In genomic region chr11:130002846-130003716, GRCh38 we compare ENCODE assay signal across 1 cellular context.
A peak's percentile ranks its signal among the peaks of the same experiment; 100 is the strongest.
TF ChIP-seq lines count a peak whose summit lies in the region.

No MANE protein-coding gene starts in this region.

TF ChIP-seq in HepG2, 621 proteins besides CTCF, POLR2A, EP300 and RAD21 (continued from another document and continues in another):
- TF ChIP-seq KDM5B (CRISPR knock-in tag; IDR thresholded peaks at IDR 0.05; ENCODE audit: borderline replicate concordance) (peak; percentile 91), HOXA9 (CRISPR knock-in tag; IDR thresholded peaks at IDR 0.05; ENCODE audit: borderline replicate concordance) (peak; percentile 72; the same call in 1 of the 2 replicates), ZFX (CRISPR knock-in tag; IDR thresholded peaks at IDR 0.05; ENCODE audit: low read depth) (peak; percentile 80), TCF12 (IDR thresholded peaks at IDR 0.05) (no peak), TCF12 (CRISPR knock-in tag; IDR thresholded peaks at IDR 0.05) (peak; percentile 78), TERF1 (CRISPR knock-in tag; IDR thresholded peaks at IDR 0.05) (no peak), MXD3 (CRISPR knock-in tag; IDR thresholded peaks at IDR 0.05) (peak; percentile 76; the same call in 1 of the 2 replicates), NFIC (IDR thresholded peaks at IDR 0.05; ENCODE audit: low read length) (peak; percentile 18; the same call in 1 of the 2 replicates), ZNF24 (IDR thresholded peaks at IDR 0.05) (no peak), ZBTB42 (CRISPR knock-in tag; IDR thresholded peaks at IDR 0.05) (peak; percentile 30; the same call in 1 of the 2 replicates), NFATC3 (CRISPR knock-in tag; IDR thresholded peaks at IDR 0.05) (no peak), ZNF451 (CRISPR knock-in tag; IDR thresholded peaks at IDR 0.05) (peak; percentile 83), MEIS2 (CRISPR knock-in tag; IDR thresholded peaks at IDR 0.05) (peak; percentile 65; the same call in 1 of the 2 replicates), RELA (CRISPR knock-in tag; IDR thresholded peaks at IDR 0.05) (peak; percentile 30; the same call in 1 of the 2 replicates), ZNF143 (CRISPR knock-in tag; IDR thresholded peaks at IDR 0.05) (0 out of 2 replicates have a peak, but pooled peaks have one; percentile 21), ZNF652 (CRISPR knock-in tag; IDR thresholded peaks at IDR 0.05; ENCODE audit: borderline replicate concordance, low read depth) (no peak), ZNF124 (CRISPR knock-in tag; IDR thresholded peaks at IDR 0.05) (peak; percentile 86), MED8 (CRISPR knock-in tag; IDR thresholded peaks at IDR 0.05; ENCODE audit: insufficient replicate concordance) (no peak), KDM4B (CRISPR knock-in tag; IDR thresholded peaks at IDR 0.05) (no peak), RFX5 (IDR thresholded peaks at IDR 0.05; ENCODE audit: low read depth, low read length) (peak; percentile 98), KMT2B (CRISPR knock-in tag; IDR thresholded peaks at IDR 0.05) (peak; percentile 57; the same call in 1 of the 2 replicates), IRF9 (CRISPR knock-in tag; IDR thresholded peaks at IDR 0.05; ENCODE audit: borderline replicate concordance) (0 out of 2 replicates have a peak, but pooled peaks have one; percentile 38), ZNF746 (CRISPR knock-in tag; IDR thresholded peaks at IDR 0.05) (0 out of 2 replicates have a peak, but pooled peaks have one; percentile 8), E2F2 (CRISPR knock-in tag; IDR thresholded peaks at IDR 0.05; ENCODE audit: borderline replicate concordance) (no peak), SP2 (CRISPR knock-in tag; IDR thresholded peaks at IDR 0.05) (peak; percentile 57; the same call in 1 of the 2 replicates), ZNF292 (CRISPR knock-in tag; IDR thresholded peaks at IDR 0.05; ENCODE audit: borderline replicate concordance, low read depth) (no peak), SIN3B (IDR thresholded peaks at IDR 0.05; ENCODE audit: low read length) (no peak), YY1 (IDR thresholded peaks at IDR 0.05; ENCODE audit: insufficient read depth, insufficient replicate concordance, low read depth, low read length) (peak; percentile 69), RORA (CRISPR knock-in tag; IDR thresholded peaks at IDR 0.05) (no peak), RBFOX2 (IDR thresholded peaks at IDR 0.05; ENCODE audit: low read depth, low read length) (peak; percentile 99), CENPT (CRISPR knock-in tag; IDR thresholded peaks at IDR 0.05; ENCODE audit: low read depth) (no peak), ZNF12 (CRISPR knock-in tag; IDR thresholded peaks at IDR 0.05) (peak; percentile 53; the same call in 1 of the 2 replicates), ZXDC (CRISPR knock-in tag; IDR thresholded peaks at IDR 0.05) (peak; percentile 35; the same call in 1 of the 2 replicates), ZNF670 (CRISPR knock-in tag; IDR thresholded peaks at IDR 0.05; ENCODE audit: borderline replicate concordance) (no peak), KDM6A (CRISPR knock-in tag; IDR thresholded peaks at IDR 0.05; ENCODE audit: low read depth) (peak; percentile 22; the same call in 1 of the 2 replicates), CCDC6 (CRISPR knock-in tag; IDR thresholded peaks at IDR 0.05) (peak; percentile 89), MXI1 (IDR thresholded peaks at IDR 0.05; ENCODE audit: borderline replicate concordance, low read depth, low read length) (peak; percentile 62; the same call in 2 of the 3 replicates), ZNF558 (CRISPR knock-in tag; IDR thresholded peaks at IDR 0.05; ENCODE audit: borderline replicate concordance) (peak; percentile 82; the same call in 1 of the 2 replicates), SMC3 (IDR thresholded peaks at IDR 0.05; ENCODE audit: low read length) (peak; percentile 5; the same call in 1 of the 2 replicates), ZNF547 (CRISPR knock-in tag; IDR thresholded peaks at IDR 0.05) (0 out of 2 replicates have a peak, but pooled peaks have one; percentile 47), CCAR2 (optimal IDR thresholded peaks at IDR 0.05; ENCODE audit: low read depth, low read length) (no peak), ATF7 (IDR thresholded peaks at IDR 0.05) (no peak), ATF7 (CRISPR knock-in tag; IDR thresholded peaks at IDR 0.05) (no peak; the same call in 1 of the 2 replicates), NR2F1 (CRISPR knock-in tag; IDR thresholded peaks at IDR 0.05) (peak; percentile 72 to 81; a peak in 3 of 4 replicates), STAT5B (CRISPR knock-in tag; IDR thresholded peaks at IDR 0.05) (0 out of 2 replicates have a peak, but pooled peaks have one; percentile 30), ZSCAN31 (CRISPR knock-in tag; IDR thresholded peaks at IDR 0.05; ENCODE audit: low read depth) (peak; percentile 73), CAMTA2 (CRISPR knock-in tag; IDR thresholded peaks at IDR 0.05; ENCODE audit: borderline replicate concordance) (0 out of 2 replicates have a peak, but pooled peaks have one; percentile 23), HOXD1 (CRISPR knock-in tag; IDR thresholded peaks at IDR 0.05) (peak; percentile 64; the same call in 1 of the 2 replicates), ZNF503 (CRISPR knock-in tag; IDR thresholded peaks at IDR 0.05) (peak; percentile 55)
- TF ChIP-seq, protein P1, sequence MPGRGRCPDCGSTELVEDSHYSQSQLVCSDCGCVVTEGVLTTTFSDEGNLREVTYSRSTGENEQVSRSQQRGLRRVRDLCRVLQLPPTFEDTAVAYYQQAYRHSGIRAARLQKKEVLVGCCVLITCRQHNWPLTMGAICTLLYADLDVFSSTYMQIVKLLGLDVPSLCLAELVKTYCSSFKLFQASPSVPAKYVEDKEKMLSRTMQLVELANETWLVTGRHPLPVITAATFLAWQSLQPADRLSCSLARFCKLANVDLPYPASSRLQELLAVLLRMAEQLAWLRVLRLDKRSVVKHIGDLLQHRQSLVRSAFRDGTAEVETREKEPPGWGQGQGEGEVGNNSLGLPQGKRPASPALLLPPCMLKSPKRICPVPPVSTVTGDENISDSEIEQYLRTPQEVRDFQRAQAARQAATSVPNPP (CRISPR knock-in tag; IDR thresholded peaks at IDR 0.05): peak; percentile 86
- TF ChIP-seq, protein P2, sequence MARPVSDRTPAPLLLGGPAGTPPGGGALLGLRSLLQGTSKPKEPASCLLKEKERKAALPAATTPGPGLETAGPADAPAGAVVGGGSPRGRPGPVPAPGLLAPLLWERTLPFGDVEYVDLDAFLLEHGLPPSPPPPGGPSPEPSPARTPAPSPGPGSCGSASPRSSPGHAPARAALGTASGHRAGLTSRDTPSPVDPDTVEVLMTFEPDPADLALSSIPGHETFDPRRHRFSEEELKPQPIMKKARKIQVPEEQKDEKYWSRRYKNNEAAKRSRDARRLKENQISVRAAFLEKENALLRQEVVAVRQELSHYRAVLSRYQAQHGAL (CRISPR knock-in tag; IDR thresholded peaks at IDR 0.05; ENCODE audit: not compliant biosample characterization): peak; percentile 72
- TF ChIP-seq, protein P3, sequence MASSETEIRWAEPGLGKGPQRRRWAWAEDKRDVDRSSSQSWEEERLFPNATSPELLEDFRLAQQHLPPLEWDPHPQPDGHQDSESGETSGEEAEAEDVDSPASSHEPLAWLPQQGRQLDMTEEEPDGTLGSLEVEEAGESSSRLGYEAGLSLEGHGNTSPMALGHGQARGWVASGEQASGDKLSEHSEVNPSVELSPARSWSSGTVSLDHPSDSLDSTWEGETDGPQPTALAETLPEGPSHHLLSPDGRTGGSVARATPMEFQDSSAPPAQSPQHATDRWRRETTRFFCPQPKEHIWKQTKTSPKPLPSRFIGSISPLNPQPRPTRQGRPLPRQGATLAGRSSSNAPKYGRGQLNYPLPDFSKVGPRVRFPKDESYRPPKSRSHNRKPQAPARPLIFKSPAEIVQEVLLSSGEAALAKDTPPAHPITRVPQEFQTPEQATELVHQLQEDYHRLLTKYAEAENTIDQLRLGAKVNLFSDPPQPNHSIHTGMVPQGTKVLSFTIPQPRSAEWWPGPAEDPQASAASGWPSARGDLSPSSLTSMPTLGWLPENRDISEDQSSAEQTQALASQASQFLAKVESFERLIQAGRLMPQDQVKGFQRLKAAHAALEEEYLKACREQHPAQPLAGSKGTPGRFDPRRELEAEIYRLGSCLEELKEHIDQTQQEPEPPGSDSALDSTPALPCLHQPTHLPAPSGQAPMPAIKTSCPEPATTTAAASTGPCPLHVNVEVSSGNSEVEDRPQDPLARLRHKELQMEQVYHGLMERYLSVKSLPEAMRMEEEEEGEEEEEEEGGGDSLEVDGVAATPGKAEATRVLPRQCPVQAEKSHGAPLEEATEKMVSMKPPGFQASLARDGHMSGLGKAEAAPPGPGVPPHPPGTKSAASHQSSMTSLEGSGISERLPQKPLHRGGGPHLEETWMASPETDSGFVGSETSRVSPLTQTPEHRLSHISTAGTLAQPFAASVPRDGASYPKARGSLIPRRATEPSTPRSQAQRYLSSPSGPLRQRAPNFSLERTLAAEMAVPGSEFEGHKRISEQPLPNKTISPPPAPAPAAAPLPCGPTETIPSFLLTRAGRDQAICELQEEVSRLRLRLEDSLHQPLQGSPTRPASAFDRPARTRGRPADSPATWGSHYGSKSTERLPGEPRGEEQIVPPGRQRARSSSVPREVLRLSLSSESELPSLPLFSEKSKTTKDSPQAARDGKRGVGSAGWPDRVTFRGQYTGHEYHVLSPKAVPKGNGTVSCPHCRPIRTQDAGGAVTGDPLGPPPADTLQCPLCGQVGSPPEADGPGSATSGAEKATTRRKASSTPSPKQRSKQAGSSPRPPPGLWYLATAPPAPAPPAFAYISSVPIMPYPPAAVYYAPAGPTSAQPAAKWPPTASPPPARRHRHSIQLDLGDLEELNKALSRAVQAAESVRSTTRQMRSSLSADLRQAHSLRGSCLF (CRISPR knock-in tag; IDR thresholded peaks at IDR 0.05; ENCODE audit: borderline replicate concordance): 0 out of 2 replicates have a peak, but pooled peaks have one; percentile 22
- TF ChIP-seq, protein P4, sequence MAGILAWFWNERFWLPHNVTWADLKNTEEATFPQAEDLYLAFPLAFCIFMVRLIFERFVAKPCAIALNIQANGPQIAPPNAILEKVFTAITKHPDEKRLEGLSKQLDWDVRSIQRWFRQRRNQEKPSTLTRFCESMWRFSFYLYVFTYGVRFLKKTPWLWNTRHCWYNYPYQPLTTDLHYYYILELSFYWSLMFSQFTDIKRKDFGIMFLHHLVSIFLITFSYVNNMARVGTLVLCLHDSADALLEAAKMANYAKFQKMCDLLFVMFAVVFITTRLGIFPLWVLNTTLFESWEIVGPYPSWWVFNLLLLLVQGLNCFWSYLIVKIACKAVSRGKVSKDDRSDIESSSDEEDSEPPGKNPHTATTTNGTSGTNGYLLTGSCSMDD (CRISPR knock-in tag; IDR thresholded peaks at IDR 0.05): peak; percentile 74; the same call in 1 of the 2 replicates
